Comparison of ENCODE assay signal across 12 cellular contexts in genomic region chr6:78629154-78629721, GRCh38.
DNase-seq lines count a peak whose midpoint lies in the region; TF ChIP-seq lines count a peak whose summit lies in the region.
"Had no signal": no experiment of that assay in that cellular context is flagged by ENCODE, and none has a peak within 500 bp of the region (broad histone marks: within the 10 kb centered on the region; RNA-seq: fewer than 3 reads in every experiment).

No MANE protein-coding gene starts in this region.

- H3K79me1 ChIP-seq in mesendoderm (ENCODE audit: low read length), result no peaks in the 10 kb centered on the region

- H3K36me3 Mint-ChIP-seq in endodermal cell (ENCODE audit: low read depth) (no peaks in the 10 kb centered on the region), type B pancreatic cell (no peaks in the 10 kb centered on the region)
- H3K36me3 Mint-ChIP-seq: naive B cell had no signal

- H2AK5ac ChIP-seq in mesendoderm (ENCODE audit: low read length), result no peak overlapping the region

- H3K23ac ChIP-seq in mesendoderm (ENCODE audit: low read length), result no peak overlapping the region

- H3K27ac Mint-ChIP-seq in endodermal cell (peak overlapping the region; percentile 75), type B pancreatic cell (no peak overlapping the region)
- H3K27ac Mint-ChIP-seq: activated CD8-positive, alpha-beta T cell treated with anti-CD3 and anti-CD28 coated beads for 36 hours; naive B cell had no signal

- no peak overlapping the region for H2BK5ac ChIP-seq in mesendoderm (ENCODE audit: low read length)

- no peak overlapping the region for H2BK120ac ChIP-seq in mesendoderm (ENCODE audit: low read depth, low read length)

- H3K4me1 Mint-ChIP-seq in endodermal cell (no peaks in the 10 kb centered on the region), type B pancreatic cell (ENCODE audit: unreplicated experiment) (no peaks in the 10 kb centered on the region)
- H3K4me1 Mint-ChIP-seq: naive B cell had no signal

- H3K4me3 ChIP-seq in endodermal cell (ENCODE audit: low read length), result no peak overlapping the region
- no peak overlapping the region for H3K4me3 ChIP-seq in mesendoderm (ENCODE audit: low read length)
- H3K4me3 ChIP-seq: SJSA1 had no signal

- H3K36me3 ChIP-seq in endodermal cell (ENCODE audit: control insufficient read depth, insufficient read depth, low read length), result no peaks in the 10 kb centered on the region
- H3K36me3 ChIP-seq in mesendoderm (ENCODE audit: control insufficient read depth, insufficient read depth, low read length), result no peaks in the 10 kb centered on the region
- H3K36me3 ChIP-seq: SJSA1 had no signal

- 92 to 97% methylated on average over 23 to 27 of the region's 27 CpGs for WGBS in endodermal cell (ENCODE audit: insufficient coverage in 1 of 2, insufficient read length in 1 of 2), 2 experiments
- no CpG with 5 or more reads among the region's 27 CpGs for WGBS in mesendoderm (ENCODE audit: extremely low coverage, insufficient coverage, low lambda C conversion rate)

- H3K4ac ChIP-seq in mesendoderm (ENCODE audit: low read depth, low read length), result no peak overlapping the region

- no peaks in the 10 kb centered on the region for H3K79me2 ChIP-seq in mesendoderm (ENCODE audit: control insufficient read depth, insufficient read depth, low read length)

- H3K9ac ChIP-seq in endodermal cell (ENCODE audit: extremely low read depth, low read length, poor library complexity, severe bottlenecking) (no peak overlapping the region), mesendoderm (ENCODE audit: low read length) (no peak overlapping the region)

- peak; percentile 44 for TF ChIP-seq CTCF in endodermal cell (conservative IDR thresholded peaks at IDR 0.05)
- no peak for TF ChIP-seq CTCF in type B pancreatic cell (conservative IDR thresholded peaks at IDR 0.05)

- peak overlapping the region; percentile 61 for H3K4me3 Mint-ChIP-seq in endodermal cell
- H3K4me3 Mint-ChIP-seq in type B pancreatic cell, result peak overlapping the region; percentile 47
- H3K4me3 Mint-ChIP-seq: activated CD8-positive, alpha-beta T cell treated with anti-CD3 and anti-CD28 coated beads for 36 hours; naive B cell had no signal

- no peaks in the 10 kb centered on the region for H3K4me1 ChIP-seq in endodermal cell (ENCODE audit: control insufficient read depth, insufficient read depth, low read length)
- H3K4me1 ChIP-seq in mesendoderm (ENCODE audit: control insufficient read depth, low read depth, low read length), result no peaks in the 10 kb centered on the region
- H3K4me1 ChIP-seq: SJSA1 had no signal

- no peak overlapping the region for H3K18ac ChIP-seq in mesendoderm (ENCODE audit: low read length)

- peak; percentile 2 to 39 for DNase-seq in NCI-H524 (lab: John Stamatoyannopoulos, UW)
- DNase-seq in NCI-H524 treated with DMSO at 0.1 percent for 48 hours (lab: John Stamatoyannopoulos, UW), result no peak
- peak; percentile 61 for DNase-seq in endodermal cell
- DNase-seq in mesendoderm, result peak; percentile 33
- DNase-seq in type B pancreatic cell (ENCODE audit: extremely low spot score, unreplicated experiment), result no peak
- DNase-seq in NCI-H2171 treated with DMSO at 0.1 percent for 48 hours (lab: John Stamatoyannopoulos, UW), result no peak
- DNase-seq in HUDEP-2 (lab: John Stamatoyannopoulos, UW; ENCODE audit: unreplicated experiment in 76 of 76), result no peak
- no peak for DNase-seq in stimulated activated CD4-positive, alpha-beta T cell treated with anti-CD3 and anti-CD28 coated beads, Interleukin-15, amount 100 ng/mL, for 24 hours
- DNase-seq: ACHN; activated CD8-positive, alpha-beta T cell treated with anti-CD3 and anti-CD28 coated beads for 36 hours; naive B cell had no signal

- H3K4me2 ChIP-seq in mesendoderm (ENCODE audit: low read length), result no peak overlapping the region

- no peak overlapping the region for H2BK15ac ChIP-seq in mesendoderm (replicated peaks; ENCODE audit: low read depth)

- H3K27ac ChIP-seq in endodermal cell (ENCODE audit: low read depth, low read length) (no peak overlapping the region), mesendoderm (ENCODE audit: low read depth, low read length) (no peak overlapping the region)
- H3K27ac ChIP-seq: SJSA1 had no signal

- H3K9me3 Mint-ChIP-seq in endodermal cell (no peaks in the 10 kb centered on the region), type B pancreatic cell (no peaks in the 10 kb centered on the region)
- H3K9me3 Mint-ChIP-seq: activated CD8-positive, alpha-beta T cell treated with anti-CD3 and anti-CD28 coated beads for 36 hours had no signal

- H3K27me3 Mint-ChIP-seq in endodermal cell (ENCODE audit: insufficient read depth) (no peaks in the 10 kb centered on the region), type B pancreatic cell (peaks cover 3% of the 10 kb centered on the region)

- no peaks in the 10 kb centered on the region for H3K27me3 ChIP-seq in endodermal cell (ENCODE audit: control insufficient read depth, insufficient read depth, low read length, poor library complexity, severe bottlenecking)
- no peaks in the 10 kb centered on the region for H3K27me3 ChIP-seq in mesendoderm (ENCODE audit: insufficient read depth, low read length, poor library complexity)
- H3K27me3 ChIP-seq: SJSA1 had no signal

- H3K9me3 ChIP-seq in endodermal cell (ENCODE audit: control insufficient read depth, low read length), result no peaks in the 10 kb centered on the region
- H3K9me3 ChIP-seq: SJSA1 had no signal

- no peak overlapping the region for H4K5ac ChIP-seq in mesendoderm (ENCODE audit: low read length)

- no peak overlapping the region for H3K56ac ChIP-seq in mesendoderm (ENCODE audit: low read length)

- no peak overlapping the region for H4K8ac ChIP-seq in mesendoderm (ENCODE audit: low read depth, low read length)

Comparison
In these comparisons a context has a peak if more than half of its experiments do, and no peak if none do; other contexts are left out.
1. DNase-seq: peak in NCI-H524 (2 of 2), endodermal cell (single experiment) and mesendoderm (single experiment); none in NCI-H524 treated with DMSO at 0.1 percent for 48 hours (single experiment), type B pancreatic cell (single experiment), NCI-H2171 treated with DMSO at 0.1 percent for 48 hours (single experiment), HUDEP-2 (0 of 76) and stimulated activated CD4-positive, alpha-beta T cell treated with anti-CD3 and anti-CD28 coated beads, Interleukin-15, amount 100 ng/mL, for 24 hours (single experiment).